1 cellular context compared by ENCODE assay signal in the genomic region with DNA sequence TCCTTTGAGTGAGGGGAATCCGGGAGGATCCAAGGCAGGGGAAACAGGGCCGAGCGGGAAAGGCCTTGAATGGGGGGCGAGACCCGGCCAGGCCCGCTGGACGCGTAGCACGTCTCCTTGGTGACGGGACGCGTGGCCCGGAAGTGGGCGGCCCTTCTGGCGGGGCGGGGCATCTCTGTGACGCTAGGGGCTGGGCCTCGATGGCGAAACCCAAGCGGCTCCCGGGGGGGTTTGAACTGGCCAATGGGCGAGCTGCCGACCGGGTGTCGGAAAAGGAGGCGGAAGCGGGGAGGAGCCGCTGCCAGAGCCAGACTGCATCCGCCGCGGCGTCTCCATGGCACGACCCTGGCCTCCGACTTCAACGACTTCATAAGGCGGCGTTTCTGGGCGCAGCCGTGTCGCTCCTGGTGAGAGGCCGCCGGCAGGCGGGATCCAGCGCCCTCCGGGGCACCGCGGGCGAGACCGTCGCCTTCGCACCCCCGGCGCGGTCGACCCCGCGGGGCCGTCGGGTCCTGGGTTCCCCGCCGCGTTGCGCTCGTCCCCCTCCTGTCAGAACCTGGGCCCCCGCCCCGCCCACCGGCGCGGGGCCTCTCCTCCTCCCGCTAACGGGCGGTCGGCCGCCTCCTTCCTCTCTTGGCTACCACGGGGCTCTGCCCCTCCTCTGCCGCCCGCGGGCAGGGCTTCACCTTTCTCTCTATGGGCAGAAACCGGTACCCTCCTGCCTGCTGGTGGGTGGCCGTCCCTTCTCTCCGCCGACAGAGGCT.
A peak's percentile ranks its signal among the peaks of the same experiment; 100 is the strongest.
TF ChIP-seq lines count a peak whose summit lies in the region.

A gene (plus strand): TSS at position 158 of the 764 bp plus-strand sequence. CDS start 86 bp downstream, at position 244.

TF ChIP-seq in HepG2, 621 proteins besides CTCF, POLR2A, EP300 and RAD21 (continued from another document and continues in another):
- TF ChIP-seq, protein P1, sequence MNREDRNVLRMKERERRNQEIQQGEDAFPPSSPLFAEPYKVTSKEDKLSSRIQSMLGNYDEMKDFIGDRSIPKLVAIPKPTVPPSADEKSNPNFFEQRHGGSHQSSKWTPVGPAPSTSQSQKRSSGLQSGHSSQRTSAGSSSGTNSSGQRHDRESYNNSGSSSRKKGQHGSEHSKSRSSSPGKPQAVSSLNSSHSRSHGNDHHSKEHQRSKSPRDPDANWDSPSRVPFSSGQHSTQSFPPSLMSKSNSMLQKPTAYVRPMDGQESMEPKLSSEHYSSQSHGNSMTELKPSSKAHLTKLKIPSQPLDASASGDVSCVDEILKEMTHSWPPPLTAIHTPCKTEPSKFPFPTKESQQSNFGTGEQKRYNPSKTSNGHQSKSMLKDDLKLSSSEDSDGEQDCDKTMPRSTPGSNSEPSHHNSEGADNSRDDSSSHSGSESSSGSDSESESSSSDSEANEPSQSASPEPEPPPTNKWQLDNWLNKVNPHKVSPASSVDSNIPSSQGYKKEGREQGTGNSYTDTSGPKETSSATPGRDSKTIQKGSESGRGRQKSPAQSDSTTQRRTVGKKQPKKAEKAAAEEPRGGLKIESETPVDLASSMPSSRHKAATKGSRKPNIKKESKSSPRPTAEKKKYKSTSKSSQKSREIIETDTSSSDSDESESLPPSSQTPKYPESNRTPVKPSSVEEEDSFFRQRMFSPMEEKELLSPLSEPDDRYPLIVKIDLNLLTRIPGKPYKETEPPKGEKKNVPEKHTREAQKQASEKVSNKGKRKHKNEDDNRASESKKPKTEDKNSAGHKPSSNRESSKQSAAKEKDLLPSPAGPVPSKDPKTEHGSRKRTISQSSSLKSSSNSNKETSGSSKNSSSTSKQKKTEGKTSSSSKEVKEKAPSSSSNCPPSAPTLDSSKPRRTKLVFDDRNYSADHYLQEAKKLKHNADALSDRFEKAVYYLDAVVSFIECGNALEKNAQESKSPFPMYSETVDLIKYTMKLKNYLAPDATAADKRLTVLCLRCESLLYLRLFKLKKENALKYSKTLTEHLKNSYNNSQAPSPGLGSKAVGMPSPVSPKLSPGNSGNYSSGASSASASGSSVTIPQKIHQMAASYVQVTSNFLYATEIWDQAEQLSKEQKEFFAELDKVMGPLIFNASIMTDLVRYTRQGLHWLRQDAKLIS (CRISPR knock-in tag; IDR thresholded peaks at IDR 0.05), result no peak
- TF ChIP-seq ZSCAN21 (CRISPR knock-in tag; IDR thresholded peaks at IDR 0.05; ENCODE audit: borderline replicate concordance) (peak; percentile 65; the same call in 1 of the 2 replicates), HOXA3 (CRISPR knock-in tag; IDR thresholded peaks at IDR 0.05) (peak; percentile 64; the same call in 1 of the 2 replicates), ZZZ3 (CRISPR knock-in tag; IDR thresholded peaks at IDR 0.05; ENCODE audit: borderline replicate concordance) (no peak), ZNF670 (CRISPR knock-in tag; IDR thresholded peaks at IDR 0.05; ENCODE audit: borderline replicate concordance) (no peak), RARA (CRISPR knock-in tag; IDR thresholded peaks at IDR 0.05) (no peak), ZNF782 (CRISPR knock-in tag; IDR thresholded peaks at IDR 0.05; ENCODE audit: borderline replicate concordance) (0 out of 2 replicates have a peak, but pooled peaks have one; percentile 2), TBX2 (CRISPR knock-in tag; IDR thresholded peaks at IDR 0.05; ENCODE audit: borderline replicate concordance) (peak; percentile 23; the same call in 1 of the 2 replicates), ZNF230 (CRISPR knock-in tag; IDR thresholded peaks at IDR 0.05) (no peak), ATM (IDR thresholded peaks at IDR 0.05; ENCODE audit: borderline replicate concordance) (no peak), TCF12 (IDR thresholded peaks at IDR 0.05) (no peak), TCF12 (CRISPR knock-in tag; IDR thresholded peaks at IDR 0.05) (no peak; the same call in 1 of the 2 replicates), ZNF713 (CRISPR knock-in tag; IDR thresholded peaks at IDR 0.05) (no peak), GABPB1 (CRISPR knock-in tag; IDR thresholded peaks at IDR 0.05) (peak; percentile 95), MIER3 (CRISPR knock-in tag; IDR thresholded peaks at IDR 0.05; ENCODE audit: borderline replicate concordance) (peak; percentile 55; the same call in 1 of the 2 replicates), TCF7L2 (IDR thresholded peaks at IDR 0.05; ENCODE audit: low read depth, low read length) (no peak), KMT2A (CRISPR knock-in tag; IDR thresholded peaks at IDR 0.05) (0 out of 2 replicates have a peak, but pooled peaks have one; percentile 30), ZNF614 (CRISPR knock-in tag; IDR thresholded peaks at IDR 0.05; ENCODE audit: borderline replicate concordance) (peak; percentile 66; the same call in 1 of the 2 replicates), ZFP90 (CRISPR knock-in tag; IDR thresholded peaks at IDR 0.05; ENCODE audit: borderline replicate concordance) (peak; percentile 45; the same call in 1 of the 2 replicates), IRX3 (CRISPR knock-in tag; IDR thresholded peaks at IDR 0.05; ENCODE audit: borderline replicate concordance, low read depth) (0 out of 2 replicates have a peak, but pooled peaks have one; percentile 18), GZF1 (CRISPR knock-in tag; IDR thresholded peaks at IDR 0.05) (no peak), NFYB (CRISPR knock-in tag; IDR thresholded peaks at IDR 0.05) (peak; percentile 87), TAF1 (CRISPR knock-in tag; IDR thresholded peaks at IDR 0.05) (peak; percentile 64; the same call in 1 of the 2 replicates), KLF16 (CRISPR knock-in tag; IDR thresholded peaks at IDR 0.05) (peak in 1 of 2 experiments; percentile 75; a peak in 2 of 4 replicates), ZMAT3 (CRISPR knock-in tag; conservative IDR thresholded peaks at IDR 0.05) (peak; percentile 46; the same call in 1 of the 2 replicates), CCAR2 (optimal IDR thresholded peaks at IDR 0.05; ENCODE audit: low read depth, low read length) (no peak), ZNF781 (CRISPR knock-in tag; IDR thresholded peaks at IDR 0.05; ENCODE audit: borderline replicate concordance, not compliant biosample characterization) (peak; percentile 3), SIN3B (IDR thresholded peaks at IDR 0.05; ENCODE audit: low read length) (0 out of 2 replicates have a peak, but pooled peaks have one; percentile 35), ZBTB38 (CRISPR knock-in tag; IDR thresholded peaks at IDR 0.05) (peak; percentile 26; the same call in 1 of the 2 replicates), NFKB2 (CRISPR knock-in tag; IDR thresholded peaks at IDR 0.05; ENCODE audit: borderline replicate concordance) (peak; percentile 73; the same call in 1 of the 2 replicates), NCOA5 (CRISPR knock-in tag; IDR thresholded peaks at IDR 0.05) (no peak), SRF (IDR thresholded peaks at IDR 0.05; ENCODE audit: low read depth, low read length) (peak; percentile 22; the same call in 1 of the 2 replicates), MED1 (CRISPR knock-in tag; IDR thresholded peaks at IDR 0.05) (peak; percentile 48), ZMYM3 (CRISPR knock-in tag; IDR thresholded peaks at IDR 0.05) (no peak; the same call in 1 of the 2 replicates), ZNF83 (CRISPR knock-in tag; IDR thresholded peaks at IDR 0.05; ENCODE audit: borderline replicate concordance) (no peak), GATAD1 (CRISPR knock-in tag; IDR thresholded peaks at IDR 0.05) (peak; percentile 68)
- TF ChIP-seq, protein P2, sequence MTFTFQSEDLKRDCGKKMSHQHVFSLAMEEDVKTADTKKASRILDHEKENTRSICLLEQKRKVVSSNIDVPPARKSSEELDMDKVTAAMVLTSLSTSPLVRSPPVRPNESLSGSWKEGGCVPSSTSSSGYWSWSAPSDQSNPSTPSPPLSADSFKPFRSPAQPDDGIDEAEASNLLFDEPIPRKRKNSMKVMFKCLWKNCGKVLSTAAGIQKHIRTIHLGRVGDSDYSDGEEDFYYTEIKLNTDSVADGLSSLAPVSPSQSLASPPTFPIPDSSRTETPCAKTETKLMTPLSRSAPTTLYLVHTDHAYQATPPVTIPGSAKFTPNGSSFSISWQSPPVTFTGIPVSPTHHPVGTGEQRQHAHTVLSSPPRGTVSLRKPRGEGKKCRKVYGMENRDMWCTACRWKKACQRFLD (CRISPR knock-in tag; IDR thresholded peaks at IDR 0.05; ENCODE audit: borderline replicate concordance), result peak; percentile 76; the same call in 1 of the 2 replicates
- TF ChIP-seq, protein P3, sequence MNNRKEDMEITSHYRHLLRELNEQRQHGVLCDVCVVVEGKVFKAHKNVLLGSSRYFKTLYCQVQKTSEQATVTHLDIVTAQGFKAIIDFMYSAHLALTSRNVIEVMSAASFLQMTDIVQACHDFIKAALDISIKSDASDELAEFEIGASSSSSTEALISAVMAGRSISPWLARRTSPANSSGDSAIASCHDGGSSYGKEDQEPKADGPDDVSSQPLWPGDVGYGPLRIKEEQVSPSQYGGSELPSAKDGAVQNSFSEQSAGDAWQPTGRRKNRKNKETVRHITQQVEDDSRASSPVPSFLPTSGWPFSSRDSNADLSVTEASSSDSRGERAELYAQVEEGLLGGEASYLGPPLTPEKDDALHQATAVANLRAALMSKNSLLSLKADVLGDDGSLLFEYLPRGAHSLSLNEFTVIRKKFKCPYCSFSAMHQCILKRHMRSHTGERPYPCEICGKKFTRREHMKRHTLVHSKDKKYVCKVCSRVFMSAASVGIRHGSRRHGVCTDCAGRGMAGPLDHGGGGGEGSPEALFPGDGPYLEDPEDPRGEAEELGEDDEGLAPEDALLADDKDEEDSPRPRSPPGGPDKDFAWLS (CRISPR knock-in tag; IDR thresholded peaks at IDR 0.05; ENCODE audit: borderline replicate concordance), result no peak
- TF ChIP-seq, protein P4, sequence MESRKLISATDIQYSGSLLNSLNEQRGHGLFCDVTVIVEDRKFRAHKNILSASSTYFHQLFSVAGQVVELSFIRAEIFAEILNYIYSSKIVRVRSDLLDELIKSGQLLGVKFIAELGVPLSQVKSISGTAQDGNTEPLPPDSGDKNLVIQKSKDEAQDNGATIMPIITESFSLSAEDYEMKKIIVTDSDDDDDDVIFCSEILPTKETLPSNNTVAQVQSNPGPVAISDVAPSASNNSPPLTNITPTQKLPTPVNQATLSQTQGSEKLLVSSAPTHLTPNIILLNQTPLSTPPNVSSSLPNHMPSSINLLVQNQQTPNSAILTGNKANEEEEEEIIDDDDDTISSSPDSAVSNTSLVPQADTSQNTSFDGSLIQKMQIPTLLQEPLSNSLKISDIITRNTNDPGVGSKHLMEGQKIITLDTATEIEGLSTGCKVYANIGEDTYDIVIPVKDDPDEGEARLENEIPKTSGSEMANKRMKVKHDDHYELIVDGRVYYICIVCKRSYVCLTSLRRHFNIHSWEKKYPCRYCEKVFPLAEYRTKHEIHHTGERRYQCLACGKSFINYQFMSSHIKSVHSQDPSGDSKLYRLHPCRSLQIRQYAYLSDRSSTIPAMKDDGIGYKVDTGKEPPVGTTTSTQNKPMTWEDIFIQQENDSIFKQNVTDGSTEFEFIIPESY (CRISPR knock-in tag; IDR thresholded peaks at IDR 0.05), result no peak
- TF ChIP-seq, protein P5, sequence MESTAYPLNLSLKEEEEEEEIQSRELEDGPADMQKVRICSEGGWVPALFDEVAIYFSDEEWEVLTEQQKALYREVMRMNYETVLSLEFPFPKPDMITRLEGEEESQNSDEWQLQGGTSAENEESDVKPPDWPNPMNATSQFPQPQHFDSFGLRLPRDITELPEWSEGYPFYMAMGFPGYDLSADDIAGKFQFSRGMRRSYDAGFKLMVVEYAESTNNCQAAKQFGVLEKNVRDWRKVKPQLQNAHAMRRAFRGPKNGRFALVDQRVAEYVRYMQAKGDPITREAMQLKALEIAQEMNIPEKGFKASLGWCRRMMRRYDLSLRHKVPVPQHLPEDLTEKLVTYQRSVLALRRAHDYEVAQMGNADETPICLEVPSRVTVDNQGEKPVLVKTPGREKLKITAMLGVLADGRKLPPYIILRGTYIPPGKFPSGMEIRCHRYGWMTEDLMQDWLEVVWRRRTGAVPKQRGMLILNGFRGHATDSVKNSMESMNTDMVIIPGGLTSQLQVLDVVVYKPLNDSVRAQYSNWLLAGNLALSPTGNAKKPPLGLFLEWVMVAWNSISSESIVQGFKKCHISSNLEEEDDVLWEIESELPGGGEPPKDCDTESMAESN (CRISPR knock-in tag; conservative IDR thresholded peaks at IDR 0.05), result peak; percentile 65; the same call in 1 of the 2 replicates
- TF ChIP-seq, protein P6, sequence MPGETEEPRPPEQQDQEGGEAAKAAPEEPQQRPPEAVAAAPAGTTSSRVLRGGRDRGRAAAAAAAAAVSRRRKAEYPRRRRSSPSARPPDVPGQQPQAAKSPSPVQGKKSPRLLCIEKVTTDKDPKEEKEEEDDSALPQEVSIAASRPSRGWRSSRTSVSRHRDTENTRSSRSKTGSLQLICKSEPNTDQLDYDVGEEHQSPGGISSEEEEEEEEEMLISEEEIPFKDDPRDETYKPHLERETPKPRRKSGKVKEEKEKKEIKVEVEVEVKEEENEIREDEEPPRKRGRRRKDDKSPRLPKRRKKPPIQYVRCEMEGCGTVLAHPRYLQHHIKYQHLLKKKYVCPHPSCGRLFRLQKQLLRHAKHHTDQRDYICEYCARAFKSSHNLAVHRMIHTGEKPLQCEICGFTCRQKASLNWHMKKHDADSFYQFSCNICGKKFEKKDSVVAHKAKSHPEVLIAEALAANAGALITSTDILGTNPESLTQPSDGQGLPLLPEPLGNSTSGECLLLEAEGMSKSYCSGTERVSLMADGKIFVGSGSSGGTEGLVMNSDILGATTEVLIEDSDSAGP (CRISPR knock-in tag; IDR thresholded peaks at IDR 0.05; ENCODE audit: borderline replicate concordance), result peak; percentile 56
- TF ChIP-seq, protein P7, sequence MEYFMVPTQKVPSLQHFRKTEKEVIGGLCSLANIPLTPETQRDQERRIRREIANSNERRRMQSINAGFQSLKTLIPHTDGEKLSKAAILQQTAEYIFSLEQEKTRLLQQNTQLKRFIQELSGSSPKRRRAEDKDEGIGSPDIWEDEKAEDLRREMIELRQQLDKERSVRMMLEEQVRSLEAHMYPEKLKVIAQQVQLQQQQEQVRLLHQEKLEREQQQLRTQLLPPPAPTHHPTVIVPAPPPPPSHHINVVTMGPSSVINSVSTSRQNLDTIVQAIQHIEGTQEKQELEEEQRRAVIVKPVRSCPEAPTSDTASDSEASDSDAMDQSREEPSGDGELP (IDR thresholded peaks at IDR 0.05; ENCODE audit: borderline replicate concordance, low read depth), result peak; percentile 39; the same call in 1 of the 2 replicates
- TF ChIP-seq, protein P8, sequence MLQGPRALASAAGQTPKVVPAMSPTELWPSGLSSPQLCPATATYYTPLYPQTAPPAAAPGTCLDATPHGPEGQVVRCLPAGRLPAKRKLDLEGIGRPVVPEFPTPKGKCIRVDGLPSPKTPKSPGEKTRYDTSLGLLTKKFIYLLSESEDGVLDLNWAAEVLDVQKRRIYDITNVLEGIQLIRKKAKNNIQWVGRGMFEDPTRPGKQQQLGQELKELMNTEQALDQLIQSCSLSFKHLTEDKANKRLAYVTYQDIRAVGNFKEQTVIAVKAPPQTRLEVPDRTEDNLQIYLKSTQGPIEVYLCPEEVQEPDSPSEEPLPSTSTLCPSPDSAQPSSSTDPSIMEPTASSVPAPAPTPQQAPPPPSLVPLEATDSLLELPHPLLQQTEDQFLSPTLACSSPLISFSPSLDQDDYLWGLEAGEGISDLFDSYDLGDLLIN (CRISPR knock-in tag; IDR thresholded peaks at IDR 0.05; ENCODE audit: borderline replicate concordance), result 0 out of 2 replicates have a peak, but pooled peaks have one; percentile 33
- TF ChIP-seq, protein P9, sequence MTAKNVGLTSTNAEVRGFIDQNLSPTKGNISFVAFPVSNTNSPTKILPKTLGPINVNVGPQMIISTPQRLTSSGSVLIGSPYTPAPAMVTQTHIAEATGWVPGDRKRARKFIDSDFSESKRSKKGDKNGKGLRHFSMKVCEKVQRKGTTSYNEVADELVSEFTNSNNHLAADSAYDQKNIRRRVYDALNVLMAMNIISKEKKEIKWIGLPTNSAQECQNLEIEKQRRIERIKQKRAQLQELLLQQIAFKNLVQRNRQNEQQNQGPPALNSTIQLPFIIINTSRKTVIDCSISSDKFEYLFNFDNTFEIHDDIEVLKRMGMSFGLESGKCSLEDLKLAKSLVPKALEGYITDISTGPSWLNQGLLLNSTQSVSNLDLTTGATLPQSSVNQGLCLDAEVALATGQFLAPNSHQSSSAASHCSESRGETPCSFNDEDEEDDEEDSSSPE (CRISPR knock-in tag; IDR thresholded peaks at IDR 0.05), result peak; percentile 84
